14 cellular contexts compared by ENCODE assay signal in the genomic region with DNA sequence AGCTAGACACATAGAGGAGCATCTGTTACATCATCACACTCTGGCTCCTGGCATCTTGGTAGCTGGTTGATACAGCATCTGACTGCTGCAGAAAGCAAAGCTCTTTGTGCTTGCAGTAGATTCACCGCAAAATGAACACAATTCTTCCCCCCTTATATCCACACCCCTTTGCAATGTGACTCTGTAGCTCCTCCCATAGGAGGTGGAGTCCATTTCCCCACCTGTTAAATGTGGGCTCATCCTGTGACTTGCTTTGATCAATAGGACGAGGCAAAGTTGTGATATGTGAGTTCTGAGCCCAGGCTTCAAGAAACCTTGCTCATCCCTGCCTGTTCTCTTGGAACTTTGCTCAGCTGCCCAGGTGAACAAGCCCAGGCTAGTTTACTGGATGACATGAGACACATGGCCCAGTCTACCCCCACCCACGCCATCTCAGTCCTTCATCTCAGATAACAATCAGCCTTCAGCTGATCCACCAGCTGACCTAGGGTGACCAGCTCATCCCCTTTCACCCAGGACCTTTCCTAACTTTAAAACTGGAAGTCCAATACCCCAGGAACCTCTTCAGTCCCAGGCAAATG.
"Had no signal": no experiment of that assay in that cellular context is flagged by ENCODE, and none has a peak within 500 bp of the region (broad histone marks: within the 10 kb centered on the region; RNA-seq: fewer than 3 reads in every experiment).

No MANE protein-coding gene starts in this region.

- H3K36me3 Mint-ChIP-seq: stimulated activated effector memory CD8-positive, alpha-beta T cell treated with anti-CD3 and anti-CD28 coated beads, Interleukin-12 subunit alpha, Interleukin-12 subunit beta, amount 100 ng/mL, for 72 hours had no signal

- ATAC-seq: activated CD8-positive, alpha-beta T cell treated with anti-CD3 and anti-CD28 coated beads, Interleukin-2, amount 10 ng/mL, durations not matched to agents 7 days and 5 days; activated T-cell treated with anti-CD3 and anti-CD28 coated beads, Interleukin-2, amount 50 U/mL, for 4 hours; left lung; stimulated activated effector memory CD8-positive, alpha-beta T cell treated with anti-CD3 and anti-CD28 coated beads, Interleukin-12 subunit alpha, Interleukin-12 subunit beta, amount 100 ng/mL, for 72 hours had no signal

- H3K36me3 ChIP-seq: left lung, sigmoid colon, stomach had no signal

- H3K27ac Mint-ChIP-seq: activated CD4-positive, alpha-beta T cell treated with anti-CD3 and anti-CD28 coated beads, Interleukin-2, amount 10 ng/mL, durations not matched to agents 24 days and 14 days; activated CD8-positive, alpha-beta T cell treated with anti-CD3 and anti-CD28 coated beads, Interleukin-2, amount 10 ng/mL, durations not matched to agents 7 days and 5 days; stimulated activated effector memory CD8-positive, alpha-beta T cell treated with anti-CD3 and anti-CD28 coated beads, Interleukin-12 subunit alpha, Interleukin-12 subunit beta, amount 100 ng/mL, for 72 hours had no signal

- H3K4me3 ChIP-seq: left lung, sigmoid colon, stomach had no signal

- H3K27me3 ChIP-seq: sigmoid colon, stomach had no signal

- H3K9me3 Mint-ChIP-seq: activated CD4-positive, alpha-beta T cell treated with anti-CD3 and anti-CD28 coated beads, Interleukin-2, amount 10 ng/mL, durations not matched to agents 24 days and 14 days; activated T-cell treated with anti-CD3 and anti-CD28 coated beads, Interleukin-2, amount 50 U/mL, for 4 hours; stimulated activated effector memory CD8-positive, alpha-beta T cell treated with anti-CD3 and anti-CD28 coated beads, Interleukin-12 subunit alpha, Interleukin-12 subunit beta, amount 100 ng/mL, for 72 hours had no signal

- H3K27me3 Mint-ChIP-seq: activated CD4-positive, alpha-beta T cell treated with anti-CD3 and anti-CD28 coated beads, Interleukin-2, amount 10 ng/mL, durations not matched to agents 24 days and 14 days had no signal

- DNase-seq: activated CD4-positive, alpha-beta T cell treated with anti-CD3 and anti-CD28 coated beads, Interleukin-2, amount 10 ng/mL, durations not matched to agents 24 days and 14 days; activated CD8-positive, alpha-beta T cell treated with anti-CD3 and anti-CD28 coated beads, Interleukin-2, amount 10 ng/mL, durations not matched to agents 7 days and 5 days; activated effector memory CD4-positive, alpha-beta T cell treated with Interleukin-2 at 50 U/mL for 16 hours; activated naive CD4-positive, alpha-beta T cell treated with anti-CD3 and anti-CD28 coated beads, Interleukin-2, amount 50 U/mL, for 16 hours; activated T-cell treated with anti-CD3 and anti-CD28 coated beads, Interleukin-2, amount 50 U/mL, for 4 hours; aorta; dermis blood vessel endothelial cell; effector memory CD4-positive, alpha-beta T cell; left lung; sigmoid colon; stimulated activated CD4-positive, alpha-beta T cell treated with anti-CD3 and anti-CD28 coated beads, Interleukin-4, amount 100 ng/mL, for 24 hours; stomach; T-helper 9 cell had no signal

- H3K4me1 ChIP-seq: left lung, stomach had no signal

- H3K4me1 Mint-ChIP-seq: activated CD4-positive, alpha-beta T cell treated with anti-CD3 and anti-CD28 coated beads, Interleukin-2, amount 10 ng/mL, durations not matched to agents 24 days and 14 days; stimulated activated effector memory CD8-positive, alpha-beta T cell treated with anti-CD3 and anti-CD28 coated beads, Interleukin-12 subunit alpha, Interleukin-12 subunit beta, amount 100 ng/mL, for 72 hours had no signal

- H3K4me3 Mint-ChIP-seq: activated CD4-positive, alpha-beta T cell treated with anti-CD3 and anti-CD28 coated beads, Interleukin-2, amount 10 ng/mL, durations not matched to agents 24 days and 14 days; activated CD8-positive, alpha-beta T cell treated with anti-CD3 and anti-CD28 coated beads, Interleukin-2, amount 10 ng/mL, durations not matched to agents 7 days and 5 days; activated T-cell treated with anti-CD3 and anti-CD28 coated beads, Interleukin-2, amount 50 U/mL, for 4 hours; stimulated activated effector memory CD8-positive, alpha-beta T cell treated with anti-CD3 and anti-CD28 coated beads, Interleukin-12 subunit alpha, Interleukin-12 subunit beta, amount 100 ng/mL, for 72 hours had no signal

- H3K9me3 ChIP-seq: left lung, sigmoid colon, stomach had no signal

- H3K27ac ChIP-seq: left lung, sigmoid colon, stomach had no signal
